Comparison of ENCODE assay signal across 8 cellular contexts in the genomic region with DNA sequence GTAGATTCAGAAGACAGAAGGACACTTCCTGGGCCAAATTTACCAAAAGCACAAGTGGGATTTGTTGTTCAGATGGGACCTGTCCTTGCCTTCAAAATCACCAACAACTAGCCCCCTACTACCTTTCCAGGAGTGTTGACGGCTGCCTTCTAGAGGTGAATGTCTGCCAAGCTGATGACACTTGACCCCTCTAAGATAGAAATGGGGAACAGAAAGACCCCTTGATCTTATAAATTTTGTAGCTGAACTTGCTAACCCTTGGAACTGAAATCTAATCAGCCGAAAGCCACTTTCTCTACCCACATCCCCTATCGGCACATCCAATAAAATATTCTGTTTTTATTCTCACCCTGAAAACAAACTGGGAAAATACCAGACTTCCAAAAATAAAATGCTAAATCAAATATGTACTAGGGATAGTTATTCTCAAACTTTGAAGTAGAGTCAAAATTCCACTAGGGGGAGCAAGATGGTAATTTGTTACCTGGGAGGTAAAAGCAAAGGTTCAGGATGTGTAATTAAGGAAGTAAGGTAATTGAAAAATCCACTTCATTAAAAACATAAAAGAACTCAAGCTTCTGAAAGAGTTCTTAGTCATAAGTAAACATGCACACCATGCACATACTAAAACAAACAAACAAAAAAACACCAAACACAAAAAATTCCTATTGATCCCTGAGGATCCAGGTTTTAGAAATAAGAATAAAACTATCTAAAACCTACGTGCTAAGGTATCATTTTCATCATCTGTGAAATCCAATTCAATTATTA.
A peak's percentile ranks its signal among the peaks of the same experiment; 100 is the strongest.
DNase-seq lines count a peak whose midpoint lies in the region; ATAC-seq, FAIRE-seq and TF ChIP-seq lines count a peak whose summit lies in the region.

No MANE protein-coding gene starts in this region.

- BruUV-seq in Calu3 (replicated peaks; lab: Mats Ljungman, UMichigan) = no TSS peak

- H3K9me3 Mint-ChIP-seq in Calu3 (ENCODE audit: low read depth, unreplicated experiment) (no peaks in the 10 kb centered on the region), nephron (no peaks in the 10 kb centered on the region)

- peak; percentile 48 for ATAC-seq in GM19043 (IDR thresholded peaks at IDR 0.05; ENCODE audit: low read depth, unreplicated experiment)
- ATAC-seq in SK-N-SH treated with all-trans-retinoic acid at 6 μM for 48 hours = peak; percentile 61; the same call in 2 of the 3 replicates
- ATAC-seq in GM18858 (IDR thresholded peaks at IDR 0.05; ENCODE audit: unreplicated experiment) = no peak

- CTCF ChIA-PET in Calu3 (lab: Charles Lee) = interaction anchor here (1.2 to 1.5 kb wide), 2 partner anchors 120 to 187 kb away, joined by 4 to 7 read pairs; no protein-coding TSS in a partner anchor

- H3K36me3 Mint-ChIP-seq in Calu3 (ENCODE audit: insufficient read depth, unreplicated experiment) = no peaks in the 10 kb centered on the region
- no peaks in the 10 kb centered on the region for H3K36me3 Mint-ChIP-seq in nephron (ENCODE audit: low read depth)

- H3K27ac Mint-ChIP-seq in Calu3 (ENCODE audit: unreplicated experiment) (no peak overlapping the region), nephron (no peak overlapping the region)

- DNase-seq in Calu3 (peak; percentile 18), LHCN-M2 (ENCODE audit: low read depth) (peak; percentile 33), COLO668 (lab: John Stamatoyannopoulos, UW; ENCODE audit: unreplicated experiment) (no peak)

- peak; percentile 58 for TF ChIP-seq CTCF in Calu3 (IDR thresholded peaks at IDR 0.05; ENCODE audit: unreplicated experiment)
- peak; percentile 69 to 86 (median 71) for TF ChIP-seq CTCF in nephron (IDR thresholded peaks at IDR 0.05; ENCODE audit: unreplicated experiment in 3 of 3)

- FAIRE-seq in endometrium (lab: Jason Lieb, UNC) = peak; percentile 95

- H3K27me3 Mint-ChIP-seq in Calu3 (ENCODE audit: unreplicated experiment) (no peaks in the 10 kb centered on the region), nephron (ENCODE audit: low read depth) (no peaks in the 10 kb centered on the region)

- intact Hi-C loops in Calu3 (cut with micrococcal nuclease; ENCODE audit: unreplicated experiment) = loop anchor here (1.0 to 2.0 kb wide), 3 partner anchors 119 to 587 kb away; a partner anchor contains a TSS

- H3K4me1 Mint-ChIP-seq in Calu3 (ENCODE audit: low read depth, unreplicated experiment) (peaks cover 1% of the 10 kb centered on the region), nephron (peaks cover 24% of the 10 kb centered on the region)

- H3K4me3 Mint-ChIP-seq in Calu3 (ENCODE audit: low read depth, unreplicated experiment) (no peak overlapping the region), nephron (no peak overlapping the region)

TF ChIP-seq in SK-N-SH treated with all-trans-retinoic acid at 6 μM for 48 hours, 23 proteins besides CTCF, POLR2A, EP300 and RAD21:
- TF ChIP-seq RARB (CRISPR knock-in tag; IDR thresholded peaks at IDR 0.05) (no peak), ZNF70 (CRISPR knock-in tag; IDR thresholded peaks at IDR 0.05) (no peak), ZNF8 (CRISPR knock-in tag; IDR thresholded peaks at IDR 0.05) (no peak), BACH2 (CRISPR knock-in tag; IDR thresholded peaks at IDR 0.05; ENCODE audit: borderline replicate concordance) (no peak), GLIS3 (CRISPR knock-in tag; IDR thresholded peaks at IDR 0.05) (no peak), ZFP30 (CRISPR knock-in tag; IDR thresholded peaks at IDR 0.05) (no peak), ZFP3 (CRISPR knock-in tag; IDR thresholded peaks at IDR 0.05) (no peak), TCF4 (CRISPR knock-in tag; IDR thresholded peaks at IDR 0.05; ENCODE audit: borderline replicate concordance) (no peak), OSR1 (CRISPR knock-in tag; IDR thresholded peaks at IDR 0.05) (no peak), ZNF565 (CRISPR knock-in tag; conservative IDR thresholded peaks at IDR 0.05; ENCODE audit: low read depth) (no peak), CSDC2 (CRISPR knock-in tag; IDR thresholded peaks at IDR 0.05) (no peak)
- TF ChIP-seq, protein P1, sequence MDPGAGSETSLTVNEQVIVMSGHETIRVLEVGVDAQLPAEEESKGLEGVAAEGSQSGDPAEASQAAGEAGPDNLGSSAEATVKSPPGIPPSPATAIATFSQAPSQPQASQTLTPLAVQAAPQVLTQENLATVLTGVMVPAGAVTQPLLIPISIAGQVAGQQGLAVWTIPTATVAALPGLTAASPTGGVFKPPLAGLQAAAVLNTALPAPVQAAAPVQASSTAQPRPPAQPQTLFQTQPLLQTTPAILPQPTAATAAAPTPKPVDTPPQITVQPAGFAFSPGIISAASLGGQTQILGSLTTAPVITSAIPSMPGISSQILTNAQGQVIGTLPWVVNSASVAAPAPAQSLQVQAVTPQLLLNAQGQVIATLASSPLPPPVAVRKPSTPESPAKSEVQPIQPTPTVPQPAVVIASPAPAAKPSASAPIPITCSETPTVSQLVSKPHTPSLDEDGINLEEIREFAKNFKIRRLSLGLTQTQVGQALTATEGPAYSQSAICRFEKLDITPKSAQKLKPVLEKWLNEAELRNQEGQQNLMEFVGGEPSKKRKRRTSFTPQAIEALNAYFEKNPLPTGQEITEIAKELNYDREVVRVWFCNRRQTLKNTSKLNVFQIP (CRISPR knock-in tag; IDR thresholded peaks at IDR 0.05; ENCODE audit: borderline replicate concordance, low read depth) = no peak
- TF ChIP-seq, protein P2, sequence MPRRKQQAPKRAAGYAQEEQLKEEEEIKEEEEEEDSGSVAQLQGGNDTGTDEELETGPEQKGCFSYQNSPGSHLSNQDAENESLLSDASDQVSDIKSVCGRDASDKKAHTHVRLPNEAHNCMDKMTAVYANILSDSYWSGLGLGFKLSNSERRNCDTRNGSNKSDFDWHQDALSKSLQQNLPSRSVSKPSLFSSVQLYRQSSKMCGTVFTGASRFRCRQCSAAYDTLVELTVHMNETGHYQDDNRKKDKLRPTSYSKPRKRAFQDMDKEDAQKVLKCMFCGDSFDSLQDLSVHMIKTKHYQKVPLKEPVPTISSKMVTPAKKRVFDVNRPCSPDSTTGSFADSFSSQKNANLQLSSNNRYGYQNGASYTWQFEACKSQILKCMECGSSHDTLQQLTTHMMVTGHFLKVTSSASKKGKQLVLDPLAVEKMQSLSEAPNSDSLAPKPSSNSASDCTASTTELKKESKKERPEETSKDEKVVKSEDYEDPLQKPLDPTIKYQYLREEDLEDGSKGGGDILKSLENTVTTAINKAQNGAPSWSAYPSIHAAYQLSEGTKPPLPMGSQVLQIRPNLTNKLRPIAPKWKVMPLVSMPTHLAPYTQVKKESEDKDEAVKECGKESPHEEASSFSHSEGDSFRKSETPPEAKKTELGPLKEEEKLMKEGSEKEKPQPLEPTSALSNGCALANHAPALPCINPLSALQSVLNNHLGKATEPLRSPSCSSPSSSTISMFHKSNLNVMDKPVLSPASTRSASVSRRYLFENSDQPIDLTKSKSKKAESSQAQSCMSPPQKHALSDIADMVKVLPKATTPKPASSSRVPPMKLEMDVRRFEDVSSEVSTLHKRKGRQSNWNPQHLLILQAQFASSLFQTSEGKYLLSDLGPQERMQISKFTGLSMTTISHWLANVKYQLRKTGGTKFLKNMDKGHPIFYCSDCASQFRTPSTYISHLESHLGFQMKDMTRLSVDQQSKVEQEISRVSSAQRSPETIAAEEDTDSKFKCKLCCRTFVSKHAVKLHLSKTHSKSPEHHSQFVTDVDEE (CRISPR knock-in tag; IDR thresholded peaks at IDR 0.05) = no peak
- TF ChIP-seq, protein P3, sequence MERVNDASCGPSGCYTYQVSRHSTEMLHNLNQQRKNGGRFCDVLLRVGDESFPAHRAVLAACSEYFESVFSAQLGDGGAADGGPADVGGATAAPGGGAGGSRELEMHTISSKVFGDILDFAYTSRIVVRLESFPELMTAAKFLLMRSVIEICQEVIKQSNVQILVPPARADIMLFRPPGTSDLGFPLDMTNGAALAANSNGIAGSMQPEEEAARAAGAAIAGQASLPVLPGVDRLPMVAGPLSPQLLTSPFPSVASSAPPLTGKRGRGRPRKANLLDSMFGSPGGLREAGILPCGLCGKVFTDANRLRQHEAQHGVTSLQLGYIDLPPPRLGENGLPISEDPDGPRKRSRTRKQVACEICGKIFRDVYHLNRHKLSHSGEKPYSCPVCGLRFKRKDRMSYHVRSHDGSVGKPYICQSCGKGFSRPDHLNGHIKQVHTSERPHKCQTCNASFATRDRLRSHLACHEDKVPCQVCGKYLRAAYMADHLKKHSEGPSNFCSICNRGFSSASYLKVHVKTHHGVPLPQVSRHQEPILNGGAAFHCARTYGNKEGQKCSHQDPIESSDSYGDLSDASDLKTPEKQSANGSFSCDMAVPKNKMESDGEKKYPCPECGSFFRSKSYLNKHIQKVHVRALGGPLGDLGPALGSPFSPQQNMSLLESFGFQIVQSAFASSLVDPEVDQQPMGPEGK (CRISPR knock-in tag; IDR thresholded peaks at IDR 0.05; ENCODE audit: borderline replicate concordance) = no peak
